In genomic region chr4:150974251-150974640, GRCh38 we compare ENCODE assay signal across 25 cellular contexts. TPM values are rescaled to one million over a fixed set of nuclear protein-coding genes. Genes with fewer than 3 reads are reported as not detected.
DNase-seq lines count a peak whose midpoint lies in the region; ATAC-seq and TF ChIP-seq lines count a peak whose summit lies in the region.
"Had no signal": no experiment of that assay in that cellular context is flagged by ENCODE, and none has a peak within 500 bp of the region (broad histone marks: within the 10 kb centered on the region; RNA-seq: fewer than 3 reads in every experiment).

No MANE protein-coding gene starts in this region.

- peak overlapping the region; percentile 33 for H3K4me2 ChIP-seq in MM.1S (ENCODE audit: low read depth, low read length)

- H3K36me3 Mint-ChIP-seq in progenitor cell of endocrine pancreas (ENCODE audit: insufficient read depth), result peaks cover 6% of the 10 kb centered on the region

- no peak overlapping the region for H2AFZ ChIP-seq in MM.1S (ENCODE audit: low read length)

- peak overlapping the region; percentile 53 for H3K27ac Mint-ChIP-seq in progenitor cell of endocrine pancreas
- H3K27ac Mint-ChIP-seq: activated CD8-positive, alpha-beta T cell treated with anti-CD3 and anti-CD28 coated beads for 36 hours had no signal

- intact Hi-C loops in heart left ventricle (cut with DNase I), result no loop called here

- DNase-seq in MM.1S (no peak), progenitor cell of endocrine pancreas (ENCODE audit: low spot score, unreplicated experiment) (no peak), RKO (ENCODE audit: low spot score) (no peak), heart left ventricle (no peak)
- DNase-seq: activated CD4-positive, CD25-positive, alpha-beta regulatory T cell treated with anti-CD3 and anti-CD28 coated beads, Interleukin-2, amount 50 U/mL, for 72 hours; activated CD8-positive, alpha-beta T cell treated with anti-CD3 and anti-CD28 coated beads for 36 hours; activated gamma-delta T cell; activated T-cell treated with anti-CD3 and anti-CD28 coated beads for 4 hours; adrenal gland; CD4-positive, alpha-beta memory T cell; effector CD8-positive, alpha-beta T cell; EL; heart right ventricle; naive thymus-derived CD8-positive, alpha-beta T cell; NCI-H510A treated with DMSO at 0.1 percent for 48 hours; SIG-M5; stimulated activated CD4-positive, alpha-beta T cell treated with anti-CD3 and anti-CD28 coated beads, Interleukin-4, amount 100 ng/mL, for 1 hour; stimulated activated naive CD4-positive, alpha-beta T cell treated with Interleukin-2 at 50 U/mL for 16 hours; uterus had no signal

- H3K27ac ChIP-seq in MM.1S (ENCODE audit: low read length) (no peak overlapping the region), heart left ventricle (no peak overlapping the region)
- H3K27ac ChIP-seq: adrenal gland, heart right ventricle, thoracic aorta, uterus had no signal

- 90 to 96% (median 96%) methylated on average over 1 of the region's 1 CpG for WGBS in heart left ventricle, 4 donors

- H3K4me3 Mint-ChIP-seq in progenitor cell of endocrine pancreas (ENCODE audit: low read depth), result no peak overlapping the region
- H3K4me3 Mint-ChIP-seq: activated CD8-positive, alpha-beta T cell treated with anti-CD3 and anti-CD28 coated beads for 36 hours; brain had no signal

- H3K4me1 ChIP-seq in MM.1S (ENCODE audit: low read length), result peaks cover 19% of the 10 kb centered on the region
- H3K4me1 ChIP-seq in heart left ventricle, result peaks cover 0 to 16% (median 1%) of the 10 kb centered on the region in 12 donors
- H3K4me1 ChIP-seq: uterus had no signal

- peak; percentile 24 for ATAC-seq in GM18909 (IDR thresholded peaks at IDR 0.05; ENCODE audit: poor library complexity, unreplicated experiment)
- peak; percentile 5 for ATAC-seq in HG02642 (IDR thresholded peaks at IDR 0.05; ENCODE audit: poor library complexity, unreplicated experiment)
- no peak for ATAC-seq in HG02938 (IDR thresholded peaks at IDR 0.05; ENCODE audit: unreplicated experiment)
- no peak for ATAC-seq in heart left ventricle
- ATAC-seq: activated CD8-positive, alpha-beta T cell treated with anti-CD3 and anti-CD28 coated beads for 36 hours; heart right ventricle; naive thymus-derived CD8-positive, alpha-beta T cell; Panc1 had no signal

- H3K9me3 ChIP-seq in MM.1S (replicated peaks; ENCODE audit: insufficient read depth, low read length) (no peaks in the 10 kb centered on the region), heart left ventricle (peaks cover 0 to 2% (median 0%) of the 10 kb centered on the region in 12 donors)
- H3K9me3 ChIP-seq: adrenal gland, thoracic aorta, uterus had no signal

- no peaks in the 10 kb centered on the region; the same call in 1 of the 2 replicates for H3F3A ChIP-seq in MM.1S (ENCODE audit: insufficient read depth, low read length)

- no peak for TF ChIP-seq CTCF in MM.1S (IDR thresholded peaks at IDR 0.05; ENCODE audit: low read length)
- no peak for TF ChIP-seq CTCF in progenitor cell of endocrine pancreas (IDR thresholded peaks at IDR 0.05; ENCODE audit: unreplicated experiment)
- TF ChIP-seq CTCF in heart left ventricle (IDR thresholded peaks at IDR 0.05), result no peak

- peaks cover 86% of the 10 kb centered on the region for H3K79me2 ChIP-seq in MM.1S (ENCODE audit: low read length)

- no peaks in the 10 kb centered on the region for H3K27me3 ChIP-seq in MM.1S (replicated peaks; ENCODE audit: insufficient read depth, low read length)
- no peaks in the 10 kb centered on the region for H3K27me3 ChIP-seq in heart left ventricle
- H3K27me3 ChIP-seq: adrenal gland, heart right ventricle, uterus had no signal

- no peaks in the 10 kb centered on the region for H3K36me3 ChIP-seq in MM.1S (replicated peaks; ENCODE audit: insufficient read depth, low read length)
- no peaks in the 10 kb centered on the region for H3K36me3 ChIP-seq in heart left ventricle
- H3K36me3 ChIP-seq: adrenal gland, heart right ventricle, thoracic aorta, uterus had no signal

- H3K27me3 Mint-ChIP-seq in progenitor cell of endocrine pancreas, result no peaks in the 10 kb centered on the region
- H3K27me3 Mint-ChIP-seq: activated CD8-positive, alpha-beta T cell treated with anti-CD3 and anti-CD28 coated beads for 36 hours; CD4-positive, alpha-beta memory T cell; naive thymus-derived CD8-positive, alpha-beta T cell had no signal

- H3K9ac ChIP-seq in MM.1S (ENCODE audit: low read length), result no peak overlapping the region

- no peak for TF ChIP-seq POLR2A in heart left ventricle (IDR thresholded peaks at IDR 0.05)

- H3K4me1 Mint-ChIP-seq in progenitor cell of endocrine pancreas (ENCODE audit: low read depth), result peaks cover 18% of the 10 kb centered on the region

- no peak overlapping the region for H3K4me3 ChIP-seq in MM.1S (ENCODE audit: low read length)
- no peak overlapping the region for H3K4me3 ChIP-seq in heart left ventricle
- H3K4me3 ChIP-seq: adrenal gland, heart right ventricle, thoracic aorta, uterus had no signal

- peaks cover 8% of the 10 kb centered on the region for H3K9me3 Mint-ChIP-seq in progenitor cell of endocrine pancreas (ENCODE audit: low read depth)

- peaks cover 7% of the 10 kb centered on the region; the same call in 1 of the 2 replicates for H4K20me1 ChIP-seq in MM.1S (ENCODE audit: insufficient read depth, low read length)

- no peaks in the 10 kb centered on the region for H3K9me2 ChIP-seq in MM.1S (replicated peaks; ENCODE audit: insufficient read depth, low read length)

RNA-seq across cellular contexts. Expression of gene LRBA, which starts 40.8 kb away (rescaled TPM):
- total RNA-seq in progenitor cell of endocrine pancreas (95.2 and 103 TPM in 2 replicates), heart left ventricle (10 to 100 TPM; 16.7 to 35.1 (median 25.6) TPM)
- 1 to 10 TPM; 6.5 to 9.7 TPM for polyA plus RNA-seq in heart left ventricle

Comparison
In these comparisons a context has a peak if more than half of its experiments do, and no peak if none do; other contexts are left out.
1. ATAC-seq: peak in GM18909 (single experiment) and HG02642 (single experiment); none in HG02938 (single experiment) and heart left ventricle (0 of 4).